In the genomic region with DNA sequence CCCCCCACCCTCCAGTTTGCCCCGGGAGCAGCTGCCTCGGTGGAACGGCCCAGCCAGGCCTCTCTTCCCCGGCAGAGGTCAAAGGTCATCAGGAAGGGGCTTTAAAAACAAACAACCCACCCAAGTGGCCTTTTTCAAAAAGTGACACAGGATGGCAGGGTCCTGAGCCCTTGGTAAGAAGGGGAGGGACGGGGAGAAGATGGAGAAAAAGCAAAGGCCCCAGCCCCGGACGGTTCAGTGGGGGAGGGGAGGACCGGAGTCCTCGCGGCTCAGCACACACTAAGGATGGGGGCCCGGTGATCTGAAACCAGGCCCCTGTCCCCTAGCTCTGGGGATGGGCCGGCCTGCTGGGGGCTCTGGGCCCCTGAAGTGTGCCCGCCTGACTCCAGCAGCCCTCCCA, we compare ENCODE assay signal across 1 cellular context.
A peak's percentile ranks its signal among the peaks of the same experiment; 100 is the strongest.
TF ChIP-seq lines count a peak whose summit lies in the region.

No MANE protein-coding gene starts in this region.

TF ChIP-seq in HepG2, 621 proteins besides CTCF, POLR2A, EP300 and RAD21:
- TF ChIP-seq NR2F6 (IDR thresholded peaks at IDR 0.05) (peak; percentile 40; the same call in 1 of the 2 replicates), NR2F6 (CRISPR knock-in tag; IDR thresholded peaks at IDR 0.05) (no peak), ZNF883 (CRISPR knock-in tag; IDR thresholded peaks at IDR 0.05; ENCODE audit: not compliant biosample characterization) (no peak)
- TF ChIP-seq, protein P1, sequence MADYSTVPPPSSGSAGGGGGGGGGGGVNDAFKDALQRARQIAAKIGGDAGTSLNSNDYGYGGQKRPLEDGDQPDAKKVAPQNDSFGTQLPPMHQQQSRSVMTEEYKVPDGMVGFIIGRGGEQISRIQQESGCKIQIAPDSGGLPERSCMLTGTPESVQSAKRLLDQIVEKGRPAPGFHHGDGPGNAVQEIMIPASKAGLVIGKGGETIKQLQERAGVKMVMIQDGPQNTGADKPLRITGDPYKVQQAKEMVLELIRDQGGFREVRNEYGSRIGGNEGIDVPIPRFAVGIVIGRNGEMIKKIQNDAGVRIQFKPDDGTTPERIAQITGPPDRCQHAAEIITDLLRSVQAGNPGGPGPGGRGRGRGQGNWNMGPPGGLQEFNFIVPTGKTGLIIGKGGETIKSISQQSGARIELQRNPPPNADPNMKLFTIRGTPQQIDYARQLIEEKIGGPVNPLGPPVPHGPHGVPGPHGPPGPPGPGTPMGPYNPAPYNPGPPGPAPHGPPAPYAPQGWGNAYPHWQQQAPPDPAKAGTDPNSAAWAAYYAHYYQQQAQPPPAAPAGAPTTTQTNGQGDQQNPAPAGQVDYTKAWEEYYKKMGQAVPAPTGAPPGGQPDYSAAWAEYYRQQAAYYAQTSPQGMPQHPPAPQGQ (CRISPR knock-in tag; IDR thresholded peaks at IDR 0.05; ENCODE audit: borderline replicate concordance) = no peak
